Comparison of ENCODE assay signal across 8 cellular contexts in genomic region chr2:130391058-130391871, GRCh38. TPM values are rescaled to one million over a fixed set of nuclear protein-coding genes. Genes with fewer than 3 reads are reported as not detected.
DNase-seq lines count a peak whose midpoint lies in the region; ATAC-seq and TF ChIP-seq lines count a peak whose summit lies in the region.

No MANE protein-coding gene starts in this region.

- no TSS peak for BruUV-seq in Calu3 (replicated peaks; lab: Mats Ljungman, UMichigan)

- peak overlapping the region; percentile 70 for H3K4me3 Mint-ChIP-seq in Calu3 (ENCODE audit: low read depth, unreplicated experiment)
- H3K4me3 Mint-ChIP-seq in activated T-cell treated with anti-CD3 and anti-CD28 coated beads, Interleukin-2, amount 50 U/mL, for 4 hours = peak overlapping the region; percentile 82

- H2AFZ ChIP-seq in OCI-LY1 (ENCODE audit: low read length) = no peak overlapping the region

- H3K4me1 Mint-ChIP-seq in Calu3 (ENCODE audit: low read depth, unreplicated experiment) = peaks cover 8% of the 10 kb centered on the region
- H3K4me1 Mint-ChIP-seq in activated T-cell treated with anti-CD3 and anti-CD28 coated beads, Interleukin-2, amount 50 U/mL, for 4 hours (ENCODE audit: low read depth) = peaks cover 6% of the 10 kb centered on the region

- no peaks in the 10 kb centered on the region for H3K27me3 Mint-ChIP-seq in Calu3 (ENCODE audit: unreplicated experiment)
- H3K27me3 Mint-ChIP-seq in activated T-cell treated with anti-CD3 and anti-CD28 coated beads, Interleukin-2, amount 50 U/mL, for 4 hours (ENCODE audit: low read depth) = peaks cover 9% of the 10 kb centered on the region

- TF ChIP-seq CTCF in Calu3 (IDR thresholded peaks at IDR 0.05; ENCODE audit: unreplicated experiment) = no peak
- no peak for TF ChIP-seq CTCF in OCI-LY1 (IDR thresholded peaks at IDR 0.05; ENCODE audit: low read length)

- H3K4me2 ChIP-seq in OCI-LY1 (ENCODE audit: low read length) = peak overlapping the region; percentile 90

- H3K27ac Mint-ChIP-seq in Calu3 (ENCODE audit: unreplicated experiment) = peak overlapping the region; percentile 57

- H3K9me2 ChIP-seq in OCI-LY1 (ENCODE audit: low read depth, low read length) = no peaks in the 10 kb centered on the region

- no peaks in the 10 kb centered on the region for H3K36me3 ChIP-seq in OCI-LY1 (ENCODE audit: insufficient read depth, low read length)
- no peaks in the 10 kb centered on the region for H3K36me3 ChIP-seq in mucosa of stomach (ENCODE audit: control insufficient read depth, insufficient read depth, low read length)

- CTCF ChIA-PET in Calu3 (lab: Charles Lee) = interaction anchor here (1.1 kb wide), 1 partner anchor 13 kb away, joined by 3 read pairs; no protein-coding TSS in a partner anchor

- H3K4me3 ChIP-seq in OCI-LY1 (ENCODE audit: low read depth, low read length, poor library complexity, severe bottlenecking) (peak overlapping the region; percentile 60), mucosa of stomach (ENCODE audit: low read length) (peak overlapping the region; percentile 77)

- peaks cover 75% of the 10 kb centered on the region for H3K4me1 ChIP-seq in OCI-LY1 (ENCODE audit: insufficient read depth, low read length, severe bottlenecking)
- H3K4me1 ChIP-seq in mucosa of stomach (ENCODE audit: control insufficient read depth, insufficient read depth, low read length) = peaks cover 17% of the 10 kb centered on the region

- H3K27me3 ChIP-seq in OCI-LY1 (ENCODE audit: insufficient read depth, low read length) (no peaks in the 10 kb centered on the region), mucosa of stomach (ENCODE audit: control insufficient read depth, insufficient read depth, low read length) (no peaks in the 10 kb centered on the region)

- peak overlapping the region; percentile 100 for H3K27ac ChIP-seq in OCI-LY1 (ENCODE audit: low read depth, low read length, poor library complexity, severe bottlenecking)

- peaks cover 19% of the 10 kb centered on the region for H3K36me3 Mint-ChIP-seq in Calu3 (ENCODE audit: insufficient read depth, unreplicated experiment)
- H3K36me3 Mint-ChIP-seq in activated T-cell treated with anti-CD3 and anti-CD28 coated beads, Interleukin-2, amount 50 U/mL, for 4 hours (ENCODE audit: insufficient read depth) = no peaks in the 10 kb centered on the region

- intact Hi-C loops in Calu3 (cut with micrococcal nuclease; ENCODE audit: unreplicated experiment) = no loop called here

- DNase-seq in Calu3 = peak; percentile 81
- DNase-seq in HPDE6-E6E7 (ENCODE audit: extremely low spot score) = peak; percentile 65
- DNase-seq in activated T-cell treated with anti-CD3 and anti-CD28 coated beads, Interleukin-2, amount 50 U/mL, for 4 hours = peak; percentile 49
- DNase-seq in stimulated activated naive CD8-positive, alpha-beta T cell treated with anti-CD3 and anti-CD28 coated beads, Interleukin-15, Interleukin-2, amounts not matched to agents 100 U/mL and 50 U/mL, for 24 hours = peak; percentile 84

- 0 out of 2 replicates have a peak, but pooled peaks cover 6% of the 10 kb centered on the region for H3F3A ChIP-seq in OCI-LY1 (ENCODE audit: insufficient read depth, low read length)

- H3K9me3 ChIP-seq in OCI-LY1 (ENCODE audit: low read length) (no peaks in the 10 kb centered on the region), mucosa of stomach (ENCODE audit: control insufficient read depth, low read length) (no peaks in the 10 kb centered on the region)

- ATAC-seq in GM21367 (IDR thresholded peaks at IDR 0.05; ENCODE audit: unreplicated experiment) (peak; percentile 80), esophagus mucosa (peak; percentile 92)
- ATAC-seq in activated T-cell treated with anti-CD3 and anti-CD28 coated beads, Interleukin-2, amount 50 U/mL, for 4 hours = peak; percentile 98 to 99
- ATAC-seq in stimulated activated naive CD8-positive, alpha-beta T cell treated with anti-CD3 and anti-CD28 coated beads, Interleukin-15, Interleukin-2, amounts not matched to agents 100 U/mL and 50 U/mL, for 24 hours = peak; percentile 98

- H4K20me1 ChIP-seq in OCI-LY1 (ENCODE audit: insufficient read depth, low read length) = no peaks in the 10 kb centered on the region

- H3K9ac ChIP-seq in OCI-LY1 (ENCODE audit: low read length) (peak overlapping the region; percentile 78), mucosa of stomach (ENCODE audit: low read length) (peak overlapping the region; percentile 89)

- H3K9me3 Mint-ChIP-seq in Calu3 (ENCODE audit: low read depth, unreplicated experiment) = no peaks in the 10 kb centered on the region
- no peaks in the 10 kb centered on the region for H3K9me3 Mint-ChIP-seq in activated T-cell treated with anti-CD3 and anti-CD28 coated beads, Interleukin-2, amount 50 U/mL, for 4 hours

- no peaks in the 10 kb centered on the region for H3K79me2 ChIP-seq in OCI-LY1 (ENCODE audit: insufficient read depth, low read length)

RNA-seq across cellular contexts. Expression of gene PTPN18, which starts 35.4 kb away (rescaled TPM):
- total RNA-seq in Calu3 (2022) (62.9 and 66.0 TPM in 2 replicates), esophagus mucosa (19.8 TPM)
- total RNA-seq in activated T-cell treated with anti-CD3 and anti-CD28 coated beads, Interleukin-2, amount 50 U/mL, for 4 hours = 10 to 100 TPM; 26.6 to 30.4 (median 30.0) TPM

RNA-seq across cellular contexts. Expression of gene IMP4, which starts 48.6 kb away (rescaled TPM):
- 79.6 and 89.4 TPM in 2 replicates for total RNA-seq in Calu3 (2022)
- total RNA-seq in activated T-cell treated with anti-CD3 and anti-CD28 coated beads, Interleukin-2, amount 50 U/mL, for 4 hours = 100 to 1,000 TPM; 316 to 326 (median 319) TPM
- total RNA-seq in esophagus mucosa = 47.5 TPM

Comparison
In these comparisons a context has a peak if more than half of its experiments do, and no peak if none do; other contexts are left out.
1. Peak in every context shown above with its lines: DNase-seq, ATAC-seq, H3K4me3 ChIP-seq and H3K27ac ChIP-seq.